In genomic region chr15:55741592-55742497, GRCh38 we compare ENCODE assay signal across 8 cellular contexts. TPM values are rescaled to one million over a fixed set of nuclear protein-coding genes. Genes with fewer than 3 reads are reported as not detected.
DNase-seq lines count a peak whose midpoint lies in the region; TF ChIP-seq lines count a peak whose summit lies in the region.

No MANE protein-coding gene starts in this region.

- TF ChIP-seq POLR2A in erythroblast (IDR thresholded peaks at IDR 0.05; ENCODE audit: low read length): no peak

- H3K9me3 Mint-ChIP-seq in activated T-helper 1 cell treated with anti-CD3 and anti-CD28 coated beads, Interleukin-12 subunit alpha, Interleukin-12 subunit beta, Interleukin-2, Interleukin-4 antibody, amounts not matched to agents 30 ng/mL and 10 ng/mL and 1 ng/mL, durations not matched to agents 14 hours and 24 hours and 36 hours: no peaks in the 10 kb centered on the region

- TF ChIP-seq CTCF in neural cell (IDR thresholded peaks at IDR 0.05; ENCODE audit: poor library complexity, severe bottlenecking): no peak

- H3F3A ChIP-seq in neural cell (ENCODE audit: insufficient read depth, low read length, poor library complexity, severe bottlenecking): no peaks in the 10 kb centered on the region

- peak overlapping the region; percentile 18 for H2AFZ ChIP-seq in neural cell (ENCODE audit: low read depth, low read length)

- H3K36me3 Mint-ChIP-seq in activated T-helper 1 cell treated with anti-CD3 and anti-CD28 coated beads, Interleukin-12 subunit alpha, Interleukin-12 subunit beta, Interleukin-2, Interleukin-4 antibody, amounts not matched to agents 30 ng/mL and 10 ng/mL and 1 ng/mL, durations not matched to agents 14 hours and 24 hours and 36 hours (ENCODE audit: low read depth): no peaks in the 10 kb centered on the region

- no peak overlapping the region for H3K27ac Mint-ChIP-seq in activated T-helper 1 cell treated with anti-CD3 and anti-CD28 coated beads, Interleukin-12 subunit alpha, Interleukin-12 subunit beta, Interleukin-2, Interleukin-4 antibody, amounts not matched to agents 30 ng/mL and 10 ng/mL and 1 ng/mL, durations not matched to agents 14 hours and 24 hours and 36 hours

- peaks cover 25% of the 10 kb centered on the region for H3K27me3 Mint-ChIP-seq in activated T-helper 1 cell treated with anti-CD3 and anti-CD28 coated beads, Interleukin-12 subunit alpha, Interleukin-12 subunit beta, Interleukin-2, Interleukin-4 antibody, amounts not matched to agents 30 ng/mL and 10 ng/mL and 1 ng/mL, durations not matched to agents 14 hours and 24 hours and 36 hours (ENCODE audit: insufficient read depth)

- peaks cover 20% of the 10 kb centered on the region for H3K27me3 ChIP-seq in neural cell (ENCODE audit: insufficient read depth, low read depth, low read length)

- H3K36me3 ChIP-seq in neural cell (ENCODE audit: insufficient read depth, low read length): no peaks in the 10 kb centered on the region

- no peak overlapping the region for H3K27ac ChIP-seq in neural cell (ENCODE audit: low read length)

- TF ChIP-seq EP300 in neural cell (conservative IDR thresholded peaks at IDR 0.05; ENCODE audit: poor library complexity, severe bottlenecking): no peak

- H3K4me3 ChIP-seq in neural cell (ENCODE audit: low read length): peak overlapping the region; percentile 91

- TF ChIP-seq RAD21 in neural cell (conservative IDR thresholded peaks at IDR 0.05): no peak

- peaks cover 21% of the 10 kb centered on the region for H3K79me2 ChIP-seq in neural cell (replicated peaks; ENCODE audit: insufficient read depth, low read length)

- H3K4me3 Mint-ChIP-seq in activated T-helper 1 cell treated with anti-CD3 and anti-CD28 coated beads, Interleukin-12 subunit alpha, Interleukin-12 subunit beta, Interleukin-2, Interleukin-4 antibody, amounts not matched to agents 30 ng/mL and 10 ng/mL and 1 ng/mL, durations not matched to agents 14 hours and 24 hours and 36 hours: no peak overlapping the region

- peak overlapping the region; percentile 67 for H3K9ac ChIP-seq in neural cell (ENCODE audit: low read length)

- intact Hi-C loops in activated T-helper 1 cell treated with anti-CD3 and anti-CD28 coated beads, Interleukin-12 subunit alpha, Interleukin-12 subunit beta, Interleukin-2, Interleukin-4 antibody, amounts not matched to agents 30 ng/mL and 10 ng/mL and 1 ng/mL, durations not matched to agents 14 hours and 24 hours and 36 hours (cut with micrococcal nuclease): no loop called here

- no peaks in the 10 kb centered on the region for H4K20me1 ChIP-seq in neural cell (ENCODE audit: insufficient read depth)

- H3K4me2 ChIP-seq in neural cell (ENCODE audit: low read length): peak overlapping the region; percentile 64

- peaks cover 4% of the 10 kb centered on the region for H3K4me1 Mint-ChIP-seq in activated T-helper 1 cell treated with anti-CD3 and anti-CD28 coated beads, Interleukin-12 subunit alpha, Interleukin-12 subunit beta, Interleukin-2, Interleukin-4 antibody, amounts not matched to agents 30 ng/mL and 10 ng/mL and 1 ng/mL, durations not matched to agents 14 hours and 24 hours and 36 hours (ENCODE audit: low read depth)

- no peaks in the 10 kb centered on the region for H3K9me2 ChIP-seq in neural cell (ENCODE audit: insufficient read depth, low read length)

- H3K9me3 ChIP-seq in neural cell (ENCODE audit: low read length): no peaks in the 10 kb centered on the region

- DNase-seq in SHP77 treated with DMSO at 0.1 percent for 48 hours (lab: John Stamatoyannopoulos, UW) (peak; percentile 9), SHP77 (lab: John Stamatoyannopoulos, UW) (no peak), RPMI7951 (ENCODE audit: low read depth) (peak; percentile 31), erythroblast (lab: John Stamatoyannopoulos, UW) (peak; percentile 29 to 41), DMS114 treated with DMSO at 0.1 percent for 48 hours (lab: John Stamatoyannopoulos, UW; ENCODE audit: unreplicated experiment) (no peak), AML-193 (lab: John Stamatoyannopoulos, UW) (no peak)
- DNase-seq in activated T-helper 1 cell treated with anti-CD3 and anti-CD28 coated beads, Interleukin-12 subunit alpha, Interleukin-12 subunit beta, Interleukin-2, Interleukin-4 antibody, amounts not matched to agents 30 ng/mL and 10 ng/mL and 1 ng/mL, durations not matched to agents 14 hours and 24 hours and 36 hours (ENCODE audit: low spot score): no peak

TF ChIP-seq in neural cell, 6 proteins besides CTCF, POLR2A, EP300 and RAD21:
- TF ChIP-seq POLR2AphosphoS5 (IDR thresholded peaks at IDR 0.05) (no peak), SMC3 (conservative IDR thresholded peaks at IDR 0.05; ENCODE audit: poor library complexity) (no peak), REST (IDR thresholded peaks at IDR 0.05; ENCODE audit: borderline replicate concordance) (no peak), EZH2 (IDR thresholded peaks at IDR 0.05; ENCODE audit: borderline replicate concordance, insufficient read depth, low read length, poor library complexity, severe bottlenecking) (no peak), MXI1 (conservative IDR thresholded peaks at IDR 0.05; ENCODE audit: poor library complexity, severe bottlenecking) (no peak), TAF1 (IDR thresholded peaks at IDR 0.05; ENCODE audit: low read depth) (no peak)

RNA-seq across cellular contexts. Expression of gene PRTG, which starts 1.1 kb away (rescaled TPM):
- 3.8 and 13.3 TPM in 2 replicates for total RNA-seq in RPMI7951 (2014; rRNA removed; shearing (Covaris generic))
- 2.6 and 3.8 TPM in 2 replicates for polyA plus RNA-seq in neural cell
- polyA minus RNA-seq in neural cell: 11.9 and 16.7 TPM in 2 replicates
- not detected in 2 replicates for total RNA-seq in activated T-helper 1 cell treated with anti-CD3 and anti-CD28 coated beads, Interleukin-12 subunit alpha, Interleukin-12 subunit beta, Interleukin-2, Interleukin-4 antibody, amounts not matched to agents 30 ng/mL and 10 ng/mL and 1 ng/mL, durations not matched to agents 14 hours and 24 hours and 36 hours

Comparison
In these comparisons a context has a peak if more than half of its experiments do, and no peak if none do; other contexts are left out.
1. DNase-seq: peak in SHP77 treated with DMSO at 0.1 percent for 48 hours (single experiment), RPMI7951 (single experiment) and erythroblast (2 of 2); none in SHP77 (0 of 2), DMS114 treated with DMSO at 0.1 percent for 48 hours (single experiment), AML-193 (0 of 2) and activated T-helper 1 cell treated with anti-CD3 and anti-CD28 coated beads, Interleukin-12 subunit alpha, Interleukin-12 subunit beta, Interleukin-2, Interleukin-4 antibody, amounts not matched to agents 30 ng/mL and 10 ng/mL and 1 ng/mL, durations not matched to agents 14 hours and 24 hours and 36 hours (single experiment).